In the genomic region with DNA sequence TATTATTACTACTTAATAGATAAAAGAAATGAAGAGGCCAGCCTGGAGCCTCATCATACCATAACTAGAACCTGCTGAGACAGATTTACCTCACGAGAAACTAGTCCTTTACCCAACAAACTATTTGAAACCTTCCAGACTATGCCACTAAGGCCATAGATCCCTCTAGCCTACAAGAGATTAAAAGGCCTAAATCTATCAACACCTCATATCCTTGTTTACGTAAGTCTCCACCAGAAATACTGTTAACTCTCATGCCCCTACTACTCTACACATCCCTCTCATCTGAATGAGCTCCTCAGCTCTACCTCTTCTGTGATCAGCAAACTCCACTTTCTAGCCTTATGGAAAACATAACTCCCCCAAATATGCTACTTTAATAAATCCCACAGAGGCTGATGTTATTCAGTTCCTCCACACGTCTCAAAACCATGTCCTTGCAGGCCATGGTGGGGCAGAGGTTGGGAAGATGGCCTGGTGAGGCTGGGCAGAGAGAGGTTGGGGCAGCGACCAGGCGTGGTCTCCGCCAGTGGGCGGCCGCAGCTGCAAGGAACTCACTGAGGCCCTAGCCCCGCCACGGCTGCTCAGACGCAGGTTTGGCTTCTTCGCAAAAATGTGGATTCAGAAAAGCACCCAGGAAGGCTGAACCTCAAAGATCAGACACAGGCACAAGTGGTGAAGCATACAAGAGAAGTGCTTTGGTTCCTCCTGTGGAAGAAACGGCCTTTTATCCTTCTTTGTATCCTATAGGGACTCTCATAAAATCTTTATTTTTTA, we compare ENCODE assay signal across 1 cellular context.
TF ChIP-seq lines count a peak whose summit lies in the region.

No MANE protein-coding gene starts in this region.

TF ChIP-seq in WTC11, 78 proteins besides CTCF, POLR2A, EP300 and RAD21:
- TF ChIP-seq EMX1 (CRISPR knock-in tag; IDR thresholded peaks at IDR 0.05) (no peak), SOX15 (CRISPR knock-in tag; IDR thresholded peaks at IDR 0.05) (no peak)
TF ChIP-seq in WTC11: peak in this region for 0.
